Comparison of ENCODE assay signal across 14 cellular contexts in the genomic region with DNA sequence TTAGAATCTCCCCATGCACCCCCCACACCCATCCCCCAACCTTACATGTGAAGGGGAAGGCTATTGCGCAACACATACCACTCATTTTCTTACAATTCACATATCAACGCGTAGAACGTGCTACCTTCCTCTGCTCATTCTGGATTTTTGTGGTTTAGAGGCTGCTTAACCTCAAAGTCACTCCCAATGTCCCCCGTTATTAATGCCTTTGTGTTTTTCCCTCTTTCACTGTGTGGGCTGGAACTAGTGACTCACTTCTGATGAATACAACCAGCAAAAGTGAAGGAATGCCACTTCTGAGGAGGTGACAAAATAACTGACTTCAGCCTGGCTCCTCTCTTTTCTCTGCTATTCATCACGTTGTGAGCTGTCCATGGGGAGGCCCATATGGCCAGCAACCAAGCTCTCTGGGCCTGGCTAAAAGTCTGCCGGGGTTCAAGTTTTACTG.
DNase-seq lines count a peak whose midpoint lies in the region; ATAC-seq lines count a peak whose summit lies in the region.
"Had no signal": no experiment of that assay in that cellular context is flagged by ENCODE, and none has a peak within 500 bp of the region (broad histone marks: within the 10 kb centered on the region; RNA-seq: fewer than 3 reads in every experiment).

No MANE protein-coding gene starts in this region.

- in situ Hi-C loops in Caki2 (cut with HindIII; ENCODE audit: low pct_unique_long_range_greater_than_20kb, low sequenced_read_pairs) = no loop called here

- no peak for ATAC-seq in HG02623 (IDR thresholded peaks at IDR 0.05; ENCODE audit: unreplicated experiment)
- ATAC-seq: mucosa of descending colon had no signal

- DNase-seq in Caki2 (ENCODE audit: low read depth) (peak; percentile 59), MV-4-11 (lab: John Stamatoyannopoulos, UW) (peak; percentile 1), astrocyte of the hippocampus (ENCODE audit: low read depth, low spot score) (peak; percentile 93), kidney glomerular epithelial cell (lab: John Stamatoyannopoulos, UW) (peak; percentile 49), dermis blood vessel endothelial cell (no peak), ureter (ENCODE audit: low spot score) (no peak)
- DNase-seq in stimulated activated naive CD4-positive, alpha-beta T cell treated with Interleukin-2 at 50 U/mL for 16 hours (lab: John Stamatoyannopoulos, UW) = no peak
- DNase-seq: activated naive CD8-positive, alpha-beta T cell treated with anti-CD3 and anti-CD28 coated beads, Interleukin-2, amount 10 ng/mL, durations not matched to agents 7 days and 5 days; effector memory CD4-positive, alpha-beta T cell; mucosa of descending colon; NCI-H1092 treated with DMSO at 0.1 percent for 48 hours; Right ventricle myocardium superior; stimulated activated CD4-positive, alpha-beta T cell treated with anti-CD3 and anti-CD28 coated beads, Interleukin-1b, Interleukin-23, amount 100 ng/mL, for 48 hours had no signal

Comparison
In these comparisons a context has a peak if more than half of its experiments do, and no peak if none do; other contexts are left out.
1. DNase-seq: peak in Caki2 (single experiment), MV-4-11 (single experiment), astrocyte of the hippocampus (single experiment) and kidney glomerular epithelial cell (single experiment); none in stimulated activated naive CD4-positive, alpha-beta T cell treated with Interleukin-2 at 50 U/mL for 16 hours (single experiment), dermis blood vessel endothelial cell (single experiment) and ureter (single experiment).